In the genomic region with DNA sequence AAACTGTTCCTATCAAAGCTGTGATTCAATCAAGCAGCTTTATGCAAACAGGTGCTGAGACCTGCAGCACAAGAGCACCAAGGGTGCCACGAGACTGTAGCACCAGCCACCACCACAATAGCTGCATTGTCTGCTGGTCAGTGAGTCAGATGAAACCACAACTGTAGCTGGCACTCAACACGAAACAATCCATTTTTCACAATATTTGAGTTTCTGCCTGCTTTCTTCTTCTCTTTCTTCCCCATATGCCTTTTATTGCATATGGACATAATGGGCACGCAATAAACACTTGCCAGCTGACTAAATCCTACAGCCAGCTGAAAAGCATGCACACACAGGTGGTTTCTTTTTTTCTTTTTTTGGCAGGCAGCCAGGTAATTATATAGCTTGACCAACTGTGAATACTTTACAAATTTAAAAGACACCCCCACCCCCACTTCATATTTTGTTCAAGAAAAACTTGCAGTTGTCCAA, we compare ENCODE assay signal across 8 cellular contexts. TPM values are rescaled to one million over a fixed set of nuclear protein-coding genes. Genes with fewer than 3 reads are reported as not detected.
DNase-seq lines count a peak whose midpoint lies in the region; ATAC-seq and TF ChIP-seq lines count a peak whose summit lies in the region.

No MANE protein-coding gene starts in this region.

- no peaks in the 10 kb centered on the region for H3K79me2 ChIP-seq in PC-9 (ENCODE audit: low read depth)

- H3K27ac Mint-ChIP-seq in T-helper 17 cell, result no peak overlapping the region

- no TSS peak for BruUV-seq in PC-9 (replicated peaks; lab: Mats Ljungman, UMichigan)

- TF ChIP-seq CTCF in PC-9 (conservative IDR thresholded peaks at IDR 0.05) (no peak), foreskin keratinocyte (conservative IDR thresholded peaks at IDR 0.05) (no peak)

- H3K36me3 Mint-ChIP-seq in T-helper 17 cell (ENCODE audit: low read depth), result peaks cover under 1% of the 10 kb centered on the region

- no peaks in the 10 kb centered on the region for H4K20me1 ChIP-seq in PC-9 (ENCODE audit: insufficient read depth)

- H3K9me2 ChIP-seq in PC-9 (ENCODE audit: insufficient read depth), result no peaks in the 10 kb centered on the region

- peak overlapping the region; percentile 60 for H3K4me2 ChIP-seq in PC-9

- intact Hi-C loops in PC-9 (cut with micrococcal nuclease; ENCODE audit: unreplicated experiment), result loop anchor here (5.0 kb wide), 1 partner anchor 34 kb away; no protein-coding TSS in a partner anchor

- peak; percentile 78 for DNase-seq in HPDE6-E6E7 (ENCODE audit: extremely low spot score)
- peak; percentile 64 to 98 for DNase-seq in PC-9
- peak; percentile 89 to 94 for DNase-seq in foreskin keratinocyte
- no peak for DNase-seq in effector memory CD4-positive, alpha-beta T cell
- no peak for DNase-seq in activated gamma-delta T cell (lab: John Stamatoyannopoulos, UW)
- DNase-seq in T-helper 17 cell, result no peak

- H3K4me3 ChIP-seq in PC-9, result 0 out of 2 replicates have a peak overlapping the region, but pooled peaks have one; percentile 0
- H3K4me3 ChIP-seq in effector memory CD4-positive, alpha-beta T cell (ENCODE audit: insufficient read depth, low read depth, low read length, poor library complexity, severe bottlenecking), result no peak overlapping the region

- no peak overlapping the region for H2AFZ ChIP-seq in PC-9

- H3K4me1 Mint-ChIP-seq in T-helper 17 cell, result peaks cover 21% of the 10 kb centered on the region

- ATAC-seq in GM18502 (IDR thresholded peaks at IDR 0.05; ENCODE audit: poor library complexity, unreplicated experiment), result peak; percentile 67
- peak; percentile 99 for ATAC-seq in foreskin keratinocyte
- ATAC-seq in HG02571 (IDR thresholded peaks at IDR 0.05; ENCODE audit: unreplicated experiment), result no peak
- no peak for ATAC-seq in T-helper 17 cell

- no peaks in the 10 kb centered on the region for H3K36me3 ChIP-seq in PC-9 (ENCODE audit: low read depth)
- no peaks in the 10 kb centered on the region for H3K36me3 ChIP-seq in effector memory CD4-positive, alpha-beta T cell (ENCODE audit: control insufficient read depth, insufficient read depth, low read length)

- H3K9me3 ChIP-seq in PC-9 (ENCODE audit: insufficient read depth, low read depth), result no peaks in the 10 kb centered on the region
- H3K9me3 ChIP-seq in effector memory CD4-positive, alpha-beta T cell (ENCODE audit: control insufficient read depth, low read length), result no peaks in the 10 kb centered on the region
- no peaks in the 10 kb centered on the region for H3K9me3 ChIP-seq in T-helper 17 cell (ENCODE audit: control insufficient read depth, low read length, poor library complexity, severe bottlenecking)

- no peak overlapping the region for H3K4me3 Mint-ChIP-seq in T-helper 17 cell

- H3F3A ChIP-seq in PC-9 (ENCODE audit: insufficient read depth, low read depth), result peaks cover 34% of the 10 kb centered on the region

- CTCF ChIA-PET in PC-9 (lab: Charles Lee), result no interaction called here

- H3K27me3 ChIP-seq in PC-9 (ENCODE audit: insufficient read depth, low read depth) (no peaks in the 10 kb centered on the region), foreskin keratinocyte (no peaks in the 10 kb centered on the region)
- H3K27me3 ChIP-seq in effector memory CD4-positive, alpha-beta T cell (replicated peaks; ENCODE audit: control insufficient read depth, insufficient read depth, low read length, poor library complexity, severe bottlenecking), result no peaks in the 10 kb centered on the region

- POLR2A ChIA-PET in PC-9 (lab: Charles Lee; ENCODE audit: unreplicated experiment), result interaction anchor here (0.6 to 0.7 kb wide), 2 partner anchors 55 to 1351 kb away, joined by 4 read pairs; no protein-coding TSS in a partner anchor

- H3K4me1 ChIP-seq in PC-9 (replicated peaks; ENCODE audit: insufficient read depth) (peaks cover 38% of the 10 kb centered on the region), foreskin keratinocyte (peaks cover 11% of the 10 kb centered on the region)
- H3K4me1 ChIP-seq in effector memory CD4-positive, alpha-beta T cell (ENCODE audit: control insufficient read depth, insufficient read depth, low read length, poor library complexity, severe bottlenecking), result no peaks in the 10 kb centered on the region

- peaks cover 1% of the 10 kb centered on the region for H3K27me3 Mint-ChIP-seq in T-helper 17 cell

- peak overlapping the region; percentile 84 for H3K27ac ChIP-seq in PC-9
- H3K27ac ChIP-seq in foreskin keratinocyte, result peak overlapping the region; percentile 93
- H3K27ac ChIP-seq in effector memory CD4-positive, alpha-beta T cell (ENCODE audit: insufficient read depth, low read length, poor library complexity, severe bottlenecking), result no peak overlapping the region

RNA-seq across cellular contexts. Expression of a gene that starts 16.6 kb away (rescaled TPM):
- total RNA-seq in PC-9 (2021) (4.2 and 7.2 TPM in 2 replicates), foreskin keratinocyte (0.74 and 1.0 TPM in 2 replicates), T-helper 17 cell (not detected)
- polyA plus RNA-seq in foreskin keratinocyte, result 0.25 and 0.27 TPM in 2 replicates

Comparison
In these comparisons a context has a peak if more than half of its experiments do, and no peak if none do; other contexts are left out.
1. ATAC-seq: peak in GM18502 (single experiment) and foreskin keratinocyte (single experiment); none in HG02571 (single experiment) and T-helper 17 cell (single experiment).
2. DNase-seq: peak in HPDE6-E6E7 (single experiment), PC-9 (2 of 2) and foreskin keratinocyte (2 of 2); none in effector memory CD4-positive, alpha-beta T cell (0 of 3), activated gamma-delta T cell (single experiment) and T-helper 17 cell (0 of 3).